In the genomic region with DNA sequence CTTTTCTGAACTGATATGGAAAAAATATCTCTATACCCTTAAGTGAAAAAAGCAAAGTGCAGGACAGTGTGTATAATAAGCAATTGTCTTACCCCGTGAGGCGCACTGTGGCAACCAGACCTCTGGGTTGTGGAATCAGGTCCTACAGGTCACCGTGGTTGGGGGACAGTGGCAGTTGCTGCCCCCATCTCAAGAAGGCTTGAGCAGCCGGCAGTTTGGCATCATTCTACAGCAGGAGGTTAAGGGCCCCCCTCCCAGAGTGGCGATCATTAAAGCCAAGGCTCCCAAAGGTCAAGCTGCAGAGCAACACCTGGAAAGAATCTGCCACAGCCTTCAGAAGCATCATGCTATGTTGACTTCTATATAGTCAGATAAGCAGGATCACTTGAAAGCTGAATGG, we compare ENCODE assay signal across 25 cellular contexts. TPM values are rescaled to one million over a fixed set of nuclear protein-coding genes. Genes with fewer than 3 reads are reported as not detected.
DNase-seq lines count a peak whose midpoint lies in the region; ATAC-seq, FAIRE-seq and TF ChIP-seq lines count a peak whose summit lies in the region.
"Had no signal": no experiment of that assay in that cellular context is flagged by ENCODE, and none has a peak within 500 bp of the region (broad histone marks: within the 10 kb centered on the region; RNA-seq: fewer than 3 reads in every experiment).

No MANE protein-coding gene starts in this region.

- POLR2A ChIA-PET in CD4-positive, alpha-beta T cell (lab: Charles Lee) = interaction anchor here (0.9 to 1.1 kb wide), 4 partner anchors 16 to 121 kb away, joined by 3 to 4 read pairs (median 3); no protein-coding TSS in a partner anchor

- H3K36me3 Mint-ChIP-seq in CD4-positive, alpha-beta T cell (ENCODE audit: low read depth) = no peaks in the 10 kb centered on the region
- H3K36me3 Mint-ChIP-seq: CD14-positive monocyte; CD4-positive, alpha-beta memory T cell had no signal

- intact Hi-C loops in CD4-positive, alpha-beta T cell (cut with DNase I, micrococcal nuclease) = loop anchor here (2.0 to 5.0 kb wide), 7 partner anchors 43 to 278 kb away; a partner anchor contains a TSS
- intact Hi-C loops in kidney (cut with DNase I) = loop anchor here (10.0 kb wide), 1 partner anchor 135 kb away; no protein-coding TSS in a partner anchor
- intact Hi-C loops in upper lobe of right lung (cut with DNase I) = loop anchor here (10.0 kb wide), 1 partner anchor 135 kb away; no protein-coding TSS in a partner anchor

- no peak for ATAC-seq in CD4-positive, alpha-beta T cell (ENCODE audit: poor library complexity)
- ATAC-seq in upper lobe of right lung = no peak
- ATAC-seq: A549 had no signal

- H3K27ac ChIP-seq in CD4-positive, alpha-beta T cell (ENCODE audit: low read depth, low read length) = no peak overlapping the region
- H3K27ac ChIP-seq in kidney (ENCODE audit: low read depth in 2 of 2, low read length in 2 of 2) = no peak overlapping the region
- H3K27ac ChIP-seq in neutrophil = peak overlapping the region; percentile 23
- H3K27ac ChIP-seq in upper lobe of right lung = no peak overlapping the region
- no peak overlapping the region for H3K27ac ChIP-seq in Karpas-422 (ENCODE audit: low read length)
- H3K27ac ChIP-seq: A549; BLaER1 treated with 17β-estradiol and CSF1 and Interleukin-3, amounts not matched to agents 10 nM and 100 nM had no signal

- H3K9me2 ChIP-seq in Karpas-422 (replicated peaks; ENCODE audit: insufficient read depth, low read length) = no peaks in the 10 kb centered on the region

- H3K27me3 Mint-ChIP-seq in CD4-positive, alpha-beta T cell = no peaks in the 10 kb centered on the region
- H3K27me3 Mint-ChIP-seq: CD4-positive, alpha-beta memory T cell had no signal

- no peak for DNase-seq in CD4-positive, alpha-beta T cell
- DNase-seq in kidney (peak; percentile 43), upper lobe of right lung (peak; percentile 15), dedifferentiated amniotic fluid mesenchymal stem cell (ENCODE audit: extremely low spot score) (no peak), kidney glomerular epithelial cell (lab: John Stamatoyannopoulos, UW) (no peak), Karpas-422 (no peak)
- DNase-seq: 8988T; ACHN; AML-193; BE2C; Calu3; CD4-positive, alpha-beta memory T cell; COR-L47; DMS53; DMS79 treated with DMSO at 0.1 percent for 48 hours; GF-D8; GOT3; HFFc6 had no signal

- no peaks in the 10 kb centered on the region for H3K9me3 ChIP-seq in CD4-positive, alpha-beta T cell (ENCODE audit: control insufficient read depth, low read length)
- H3K9me3 ChIP-seq in kidney (ENCODE audit: control insufficient read depth in 1 of 2, low read length in 2 of 2) (no peaks in the 10 kb centered on the region), neutrophil (no peaks in the 10 kb centered on the region), upper lobe of right lung (no peaks in the 10 kb centered on the region), Karpas-422 (ENCODE audit: low read length) (no peaks in the 10 kb centered on the region)
- H3K9me3 ChIP-seq: A549, BE2C, HAP-1 had no signal

- no peak overlapping the region for H3K4me3 Mint-ChIP-seq in CD4-positive, alpha-beta T cell
- H3K4me3 Mint-ChIP-seq: CD14-positive monocyte; CD4-positive, alpha-beta memory T cell; HFFc6 had no signal

- no peak for TF ChIP-seq CTCF in CD4-positive, alpha-beta T cell (IDR thresholded peaks at IDR 0.05)
- TF ChIP-seq CTCF in kidney (IDR thresholded peaks at IDR 0.05; ENCODE audit: borderline replicate concordance, extremely low read depth, insufficient read depth) = no peak
- TF ChIP-seq CTCF in neutrophil (IDR thresholded peaks at IDR 0.05) = no peak
- TF ChIP-seq CTCF in upper lobe of right lung (IDR thresholded peaks at IDR 0.05) = no peak

- peak overlapping the region; percentile 59 for H3K27ac Mint-ChIP-seq in CD4-positive, alpha-beta T cell
- H3K27ac Mint-ChIP-seq: CD14-positive monocyte, HFFc6 had no signal

- no peaks in the 10 kb centered on the region for H3K9me3 Mint-ChIP-seq in CD4-positive, alpha-beta T cell
- H3K9me3 Mint-ChIP-seq: CD4-positive, alpha-beta memory T cell; HFFc6 had no signal

- H3K36me3 ChIP-seq in kidney (ENCODE audit: control insufficient read depth in 1 of 2, insufficient read depth in 2 of 2, low read length in 2 of 2) = no peaks in the 10 kb centered on the region
- no peaks in the 10 kb centered on the region for H3K36me3 ChIP-seq in neutrophil
- no peaks in the 10 kb centered on the region for H3K36me3 ChIP-seq in upper lobe of right lung
- H3K36me3 ChIP-seq in Karpas-422 (ENCODE audit: insufficient read depth, low read length) = no peaks in the 10 kb centered on the region
- H3K36me3 ChIP-seq: BE2C; BLaER1 treated with 17β-estradiol and CSF1 and Interleukin-3, amounts not matched to agents 10 nM and 100 nM; HAP-1 had no signal

- H3K9ac ChIP-seq in kidney (ENCODE audit: low read length in 2 of 2) (no peak overlapping the region), Karpas-422 (ENCODE audit: low read length) (no peak overlapping the region)
- H3K9ac ChIP-seq: BLaER1 treated with 17β-estradiol and CSF1 and Interleukin-3, amounts not matched to agents 10 nM and 100 nM had no signal

- H2AFZ ChIP-seq in Karpas-422 (ENCODE audit: low read length) = no peak overlapping the region

- H3K4me1 Mint-ChIP-seq in CD4-positive, alpha-beta T cell (ENCODE audit: low read depth) = peaks cover 62% of the 10 kb centered on the region

- no peak overlapping the region for H3K4me2 ChIP-seq in Karpas-422 (ENCODE audit: low read depth, low read length, poor library complexity, severe bottlenecking)
- H3K4me2 ChIP-seq: A549 had no signal

- H3K4me1 ChIP-seq in kidney (ENCODE audit: control insufficient read depth in 1 of 2, insufficient read depth in 1 of 2, low read depth in 1 of 2, low read length in 2 of 2) (peaks cover 2 to 13% of the 10 kb centered on the region in 2 donors), neutrophil (ENCODE audit: control insufficient read depth in 1 of 2, insufficient read depth in 1 of 2, low read depth in 1 of 2, low read length in 1 of 2) (peaks cover 26 to 38% of the 10 kb centered on the region in 2 experiments), upper lobe of right lung (peaks cover 17% of the 10 kb centered on the region), Karpas-422 (ENCODE audit: low read length) (peaks cover 36% of the 10 kb centered on the region)
- H3K4me1 ChIP-seq: A549, BE2C, HAP-1 had no signal

- CTCF ChIA-PET in CD4-positive, alpha-beta T cell (lab: Charles Lee) = interaction anchor here (0.9 to 2.5 kb wide), 3 partner anchors 23 to 487 kb away, joined by 3 to 12 read pairs (median 3); no protein-coding TSS in a partner anchor

- H3K27me3 ChIP-seq in CD4-positive, alpha-beta T cell (ENCODE audit: control insufficient read depth, insufficient read depth, low read length) = no peaks in the 10 kb centered on the region
- H3K27me3 ChIP-seq in neutrophil = no peaks in the 10 kb centered on the region
- no peaks in the 10 kb centered on the region for H3K27me3 ChIP-seq in upper lobe of right lung
- H3K27me3 ChIP-seq in Karpas-422 (ENCODE audit: low read length) = no peaks in the 10 kb centered on the region
- H3K27me3 ChIP-seq: BE2C; BLaER1 treated with 17β-estradiol and CSF1 and Interleukin-3, amounts not matched to agents 10 nM and 100 nM had no signal

- H4K20me1 ChIP-seq in Karpas-422 (ENCODE audit: insufficient read depth, low read depth, low read length) = no peaks in the 10 kb centered on the region

- FAIRE-seq in kidney (lab: Jason Lieb, UNC) = no peak
- FAIRE-seq: A549, GM12891, H54 had no signal

- no peaks in the 10 kb centered on the region for H3K79me2 ChIP-seq in Karpas-422 (ENCODE audit: low read length)

- H3K4me3 ChIP-seq in kidney (ENCODE audit: low read length in 2 of 2) (no peak overlapping the region), neutrophil (ENCODE audit: low read depth in 1 of 2, low read length in 1 of 2) (no peak overlapping the region), upper lobe of right lung (no peak overlapping the region), Karpas-422 (ENCODE audit: low read length) (no peak overlapping the region)
- H3K4me3 ChIP-seq: A549; BLaER1 treated with 17β-estradiol and CSF1 and Interleukin-3, amounts not matched to agents 10 nM and 100 nM; HAP-1 had no signal

RNA-seq across cellular contexts. Expression of a gene that starts 56.1 kb away (rescaled TPM):
- 100 to 1,000 TPM; 400 to 406 TPM for total RNA-seq in CD4-positive, alpha-beta T cell
- total RNA-seq in kidney (77.3 TPM), upper lobe of right lung (98.5 TPM)
- polyA plus RNA-seq in kidney (ENCODE audit: insufficient read depth, low read depth, low replicate concordance) = 19.1 TPM
- 134 and 151 TPM in 2 replicates for total RNA-seq in Karpas-422 (2014; rRNA removed; shearing (Covaris generic); ENCODE audit: low replicate concordance)

Comparison
In these comparisons a context has a peak if more than half of its experiments do, and no peak if none do; other contexts are left out.
1. DNase-seq: peak in kidney (single experiment) and upper lobe of right lung (single experiment); none in CD4-positive, alpha-beta T cell (0 of 10), dedifferentiated amniotic fluid mesenchymal stem cell (single experiment), kidney glomerular epithelial cell (single experiment) and Karpas-422 (single experiment).